In the genomic region with DNA sequence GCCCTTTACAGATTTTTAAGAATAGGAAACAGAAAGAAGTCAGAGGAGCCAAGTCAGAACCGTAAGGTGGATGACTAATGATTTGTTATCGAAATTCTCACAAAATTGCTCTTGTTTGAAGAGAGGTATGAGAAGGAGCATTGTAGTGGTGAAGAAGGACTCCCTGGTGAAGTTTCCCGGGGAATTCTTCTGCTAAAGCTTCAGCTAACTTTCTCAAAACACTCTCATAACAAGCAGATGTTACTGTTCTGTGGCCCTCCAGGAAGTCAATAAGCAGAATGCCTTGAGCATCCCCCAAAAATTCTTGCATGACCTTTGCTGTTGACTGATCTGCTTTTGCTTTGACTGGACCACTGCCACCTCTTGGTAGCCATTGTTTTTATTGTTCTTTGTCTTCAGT, we compare ENCODE assay signal across 16 cellular contexts.
DNase-seq lines count a peak whose midpoint lies in the region; ATAC-seq, FAIRE-seq and TF ChIP-seq lines count a peak whose summit lies in the region.
"Had no signal": no experiment of that assay in that cellular context is flagged by ENCODE, and none has a peak within 500 bp of the region (broad histone marks: within the 10 kb centered on the region; RNA-seq: fewer than 3 reads in every experiment).

No MANE protein-coding gene starts in this region.

- H3K4me3 Mint-ChIP-seq in astrocyte (ENCODE audit: unreplicated experiment) (no peak overlapping the region), natural killer cell (no peak overlapping the region), Caco-2 (ENCODE audit: unreplicated experiment) (no peak overlapping the region)
- H3K4me3 Mint-ChIP-seq in activated naive CD8-positive, alpha-beta T cell treated with anti-CD3 and anti-CD28 coated beads, Interleukin-2, amount 50 U/mL, for 24 hours: no peak overlapping the region
- H3K4me3 Mint-ChIP-seq: activated CD4-positive, alpha-beta memory T cell treated with anti-CD3 and anti-CD28 coated beads for 36 hours; CD8-positive, alpha-beta T cell; stimulated activated effector memory CD8-positive, alpha-beta T cell treated with anti-CD3 and anti-CD28 coated beads, Interleukin-12 subunit alpha, Interleukin-12 subunit beta, amount 100 ng/mL, for 72 hours; T-helper 17 cell had no signal

- H3K4me3 ChIP-seq in astrocyte (ENCODE audit: insufficient read depth, low read depth, low read length) (no peak overlapping the region), mesodermal cell (ENCODE audit: extremely low read depth, insufficient read depth, low read length, poor library complexity, severe bottlenecking) (no peak overlapping the region), upper lobe of left lung (no peak overlapping the region), Caco-2 (ENCODE audit: low read depth, low read length) (no peak overlapping the region)
- H3K4me3 ChIP-seq: gastrocnemius medialis had no signal

- no peaks in the 10 kb centered on the region for H3K36me3 ChIP-seq in astrocyte (ENCODE audit: insufficient read depth, low read length)
- no peaks in the 10 kb centered on the region for H3K36me3 ChIP-seq in mesodermal cell (ENCODE audit: control insufficient read depth, insufficient read depth, low read length)
- H3K36me3 ChIP-seq in upper lobe of left lung: no peaks in the 10 kb centered on the region
- no peaks in the 10 kb centered on the region for H3K36me3 ChIP-seq in Caco-2 (ENCODE audit: control insufficient read depth, insufficient read depth, low read length)
- H3K36me3 ChIP-seq: gastrocnemius medialis had no signal

- H3K4me1 Mint-ChIP-seq in astrocyte (ENCODE audit: low read depth, unreplicated experiment): peaks cover 30% of the 10 kb centered on the region
- no peaks in the 10 kb centered on the region for H3K4me1 Mint-ChIP-seq in activated naive CD8-positive, alpha-beta T cell treated with anti-CD3 and anti-CD28 coated beads, Interleukin-2, amount 50 U/mL, for 24 hours
- H3K4me1 Mint-ChIP-seq in natural killer cell: no peaks in the 10 kb centered on the region
- no peaks in the 10 kb centered on the region for H3K4me1 Mint-ChIP-seq in Caco-2 (ENCODE audit: low read depth, unreplicated experiment)
- H3K4me1 Mint-ChIP-seq: stimulated activated effector memory CD8-positive, alpha-beta T cell treated with anti-CD3 and anti-CD28 coated beads, Interleukin-12 subunit alpha, Interleukin-12 subunit beta, amount 100 ng/mL, for 72 hours; T-helper 17 cell had no signal

- no peaks in the 10 kb centered on the region for H4K20me1 ChIP-seq in astrocyte (ENCODE audit: insufficient read depth, low read length)

- H3K4me1 ChIP-seq in astrocyte (ENCODE audit: insufficient read depth, low read length) (peaks cover 25% of the 10 kb centered on the region), mesodermal cell (ENCODE audit: control insufficient read depth, insufficient read depth, low read length, poor library complexity, severe bottlenecking) (peaks cover 22% of the 10 kb centered on the region), upper lobe of left lung (no peaks in the 10 kb centered on the region), Caco-2 (no peaks in the 10 kb centered on the region)
- H3K4me1 ChIP-seq: gastrocnemius medialis had no signal

- H3K9me3 Mint-ChIP-seq in astrocyte (ENCODE audit: unreplicated experiment) (no peaks in the 10 kb centered on the region), natural killer cell (peaks cover 8 to 12% of the 10 kb centered on the region in 2 donors), Caco-2 (ENCODE audit: unreplicated experiment) (no peaks in the 10 kb centered on the region)
- peaks cover 2% of the 10 kb centered on the region for H3K9me3 Mint-ChIP-seq in activated naive CD8-positive, alpha-beta T cell treated with anti-CD3 and anti-CD28 coated beads, Interleukin-2, amount 50 U/mL, for 24 hours
- H3K9me3 Mint-ChIP-seq: CD8-positive, alpha-beta T cell had no signal

- H3K27ac Mint-ChIP-seq in astrocyte (ENCODE audit: unreplicated experiment) (peak overlapping the region; percentile 75), natural killer cell (no peak overlapping the region), Caco-2 (ENCODE audit: unreplicated experiment) (no peak overlapping the region)
- no peak overlapping the region for H3K27ac Mint-ChIP-seq in activated naive CD8-positive, alpha-beta T cell treated with anti-CD3 and anti-CD28 coated beads, Interleukin-2, amount 50 U/mL, for 24 hours
- H3K27ac Mint-ChIP-seq: activated CD4-positive, alpha-beta memory T cell treated with anti-CD3 and anti-CD28 coated beads for 36 hours; CD8-positive, alpha-beta T cell; stimulated activated effector memory CD8-positive, alpha-beta T cell treated with anti-CD3 and anti-CD28 coated beads, Interleukin-12 subunit alpha, Interleukin-12 subunit beta, amount 100 ng/mL, for 72 hours; T-helper 17 cell had no signal

- intact Hi-C loops in natural killer cell (cut with micrococcal nuclease): no loop called here
- intact Hi-C loops in Caco-2 (cut with micrococcal nuclease; ENCODE audit: unreplicated experiment): no loop called here

- CTCF ChIA-PET in Caco-2 (lab: Charles Lee): no interaction called here

- H3K27ac ChIP-seq in astrocyte (ENCODE audit: low read depth, low read length): peak overlapping the region; percentile 83
- peak overlapping the region; percentile 44 for H3K27ac ChIP-seq in mesodermal cell (ENCODE audit: low read depth, low read length, severe bottlenecking)
- no peak overlapping the region for H3K27ac ChIP-seq in upper lobe of left lung
- H3K27ac ChIP-seq: gastrocnemius medialis had no signal

- 71 to 83% methylated on average over 2 of the region's 3 CpGs for WGBS in mesodermal cell (ENCODE audit: insufficient coverage in 2 of 2), 2 experiments
- WGBS in upper lobe of left lung, 2 donors: 77 to 82% methylated on average over 3 of the region's 3 CpGs

- POLR2A ChIA-PET in Caco-2 (lab: Charles Lee): no interaction called here

- no peaks in the 10 kb centered on the region for H3K79me2 ChIP-seq in astrocyte (ENCODE audit: insufficient read depth, low read length)

- no peak for TF ChIP-seq POLR2A in upper lobe of left lung (IDR thresholded peaks at IDR 0.05)

- H3K36me3 Mint-ChIP-seq in astrocyte (ENCODE audit: low read depth, unreplicated experiment) (no peaks in the 10 kb centered on the region), natural killer cell (no peaks in the 10 kb centered on the region), Caco-2 (ENCODE audit: insufficient read depth, unreplicated experiment) (no peaks in the 10 kb centered on the region)
- H3K36me3 Mint-ChIP-seq in activated naive CD8-positive, alpha-beta T cell treated with anti-CD3 and anti-CD28 coated beads, Interleukin-2, amount 50 U/mL, for 24 hours (ENCODE audit: low read depth): no peaks in the 10 kb centered on the region
- H3K36me3 Mint-ChIP-seq: activated CD4-positive, alpha-beta memory T cell treated with anti-CD3 and anti-CD28 coated beads for 36 hours; CD8-positive, alpha-beta T cell; stimulated activated effector memory CD8-positive, alpha-beta T cell treated with anti-CD3 and anti-CD28 coated beads, Interleukin-12 subunit alpha, Interleukin-12 subunit beta, amount 100 ng/mL, for 72 hours had no signal

- H3K27me3 ChIP-seq in astrocyte (ENCODE audit: insufficient read depth, low read length) (no peaks in the 10 kb centered on the region), upper lobe of left lung (no peaks in the 10 kb centered on the region), Caco-2 (replicated peaks; ENCODE audit: control insufficient read depth, insufficient read depth, low read length) (no peaks in the 10 kb centered on the region)
- H3K27me3 ChIP-seq: gastrocnemius medialis had no signal

- ATAC-seq in GM18520 (IDR thresholded peaks at IDR 0.05; ENCODE audit: unreplicated experiment) (peak; percentile 75), HG02870 (IDR thresholded peaks at IDR 0.05; ENCODE audit: unreplicated experiment) (peak; percentile 70), upper lobe of left lung (ENCODE audit: low FRiP score in 2 of 2) (no peak), natural killer cell (no peak)
- no peak for ATAC-seq in activated naive CD8-positive, alpha-beta T cell treated with anti-CD3 and anti-CD28 coated beads, Interleukin-2, amount 50 U/mL, for 24 hours
- ATAC-seq: CD8-positive, alpha-beta T cell; gastrocnemius medialis; left colon; stimulated activated effector memory CD8-positive, alpha-beta T cell treated with anti-CD3 and anti-CD28 coated beads, Interleukin-12 subunit alpha, Interleukin-12 subunit beta, amount 100 ng/mL, for 72 hours; T-helper 17 cell had no signal

- DNase-seq in astrocyte (ENCODE audit: low read depth) (peak; percentile 80), upper lobe of left lung (no peak), natural killer cell (no peak), Caco-2 (no peak)
- no peak for DNase-seq in activated naive CD8-positive, alpha-beta T cell treated with anti-CD3 and anti-CD28 coated beads, Interleukin-2, amount 50 U/mL, for 24 hours
- DNase-seq: activated CD4-positive, alpha-beta memory T cell treated with anti-CD3 and anti-CD28 coated beads for 36 hours; CD8-positive, alpha-beta T cell; gastrocnemius medialis; left colon; NCI-H187 treated with DMSO at 0.1 percent for 48 hours; T-helper 17 cell had no signal

- H2AFZ ChIP-seq in astrocyte (ENCODE audit: low read depth, low read length): peak overlapping the region; percentile 28

- peak overlapping the region; percentile 51 for H3K4me2 ChIP-seq in astrocyte (ENCODE audit: low read length)

- TF ChIP-seq CTCF in astrocyte (IDR thresholded peaks at IDR 0.05; ENCODE audit: insufficient read depth, low read depth, low read length) (no peak), upper lobe of left lung (IDR thresholded peaks at IDR 0.05) (no peak), natural killer cell (IDR thresholded peaks at IDR 0.05) (no peak), Caco-2 (IDR thresholded peaks at IDR 0.05; ENCODE audit: insufficient read depth in 1 of 2, low read depth in 1 of 2, low read length in 1 of 2, severe bottlenecking in 1 of 2, unreplicated experiment in 1 of 2) (no peak)

- no TSS peak for BruUV-seq in Caco-2 (replicated peaks; lab: Mats Ljungman, UMichigan)

- H3K9ac ChIP-seq in astrocyte (ENCODE audit: low read length): peak overlapping the region; percentile 6

- no peak for TF ChIP-seq EP300 in upper lobe of left lung (IDR thresholded peaks at IDR 0.05)

- FAIRE-seq in astrocyte (lab: Jason Lieb, UNC): peak; percentile 60
- FAIRE-seq: colon had no signal

- H3K27me3 Mint-ChIP-seq in astrocyte (ENCODE audit: low read depth, unreplicated experiment) (no peaks in the 10 kb centered on the region), natural killer cell (ENCODE audit: low read depth in 2 of 2) (no peaks in the 10 kb centered on the region), Caco-2 (ENCODE audit: insufficient read depth, unreplicated experiment) (no peaks in the 10 kb centered on the region)
- H3K27me3 Mint-ChIP-seq in activated naive CD8-positive, alpha-beta T cell treated with anti-CD3 and anti-CD28 coated beads, Interleukin-2, amount 50 U/mL, for 24 hours: no peaks in the 10 kb centered on the region
- H3K27me3 Mint-ChIP-seq: activated CD4-positive, alpha-beta memory T cell treated with anti-CD3 and anti-CD28 coated beads for 36 hours; T-helper 17 cell had no signal

- H3K9me3 ChIP-seq in astrocyte (ENCODE audit: insufficient read depth, low read depth, low read length) (no peaks in the 10 kb centered on the region), mesodermal cell (ENCODE audit: control insufficient read depth, low read length) (no peaks in the 10 kb centered on the region), upper lobe of left lung (no peaks in the 10 kb centered on the region), Caco-2 (no peaks in the 10 kb centered on the region)
- H3K9me3 ChIP-seq: gastrocnemius medialis had no signal

Comparison
In these comparisons a context has a peak if more than half of its experiments do, and no peak if none do; other contexts are left out.
1. ATAC-seq: peak in GM18520 (single experiment) and HG02870 (single experiment); none in upper lobe of left lung (0 of 2), activated naive CD8-positive, alpha-beta T cell treated with anti-CD3 and anti-CD28 coated beads, Interleukin-2, amount 50 U/mL, for 24 hours (single experiment) and natural killer cell (0 of 3).
2. H3K27ac ChIP-seq: peak in astrocyte (single experiment) and mesodermal cell (single experiment); none in upper lobe of left lung (0 of 4).